In genomic region chr16:27633221-27633620, GRCh38 we compare ENCODE assay signal across 36 cellular contexts.
"Had no signal": no experiment of that assay in that cellular context is flagged by ENCODE, and none has a peak within 500 bp of the region (broad histone marks: within the 10 kb centered on the region; RNA-seq: fewer than 3 reads in every experiment).

No MANE protein-coding gene starts in this region.

- DNase-seq: activated B cell treated with CpG ODN at 0.5 μM for 24 hours; activated CD4-positive, alpha-beta memory T cell treated with anti-CD3 and anti-CD28 coated beads for 36 hours; activated CD4-positive, alpha-beta T cell treated with anti-CD3 and anti-CD28 coated beads for 48 hours; activated CD4-positive, alpha-beta T cell treated with anti-CD3 and anti-CD28 coated beads, Interleukin-2, amount 50 U/mL, for 1 hour; activated CD4-positive, alpha-beta T cell treated with anti-CD3 and anti-CD28 coated beads, Interleukin-2, amount 50 U/mL, for 4 hours; activated CD4-positive, CD25-positive, alpha-beta regulatory T cell treated with anti-CD3 and anti-CD28 coated beads, Interleukin-2, amount 50 U/mL, for 72 hours; activated CD8-positive, alpha-beta memory T cell treated with anti-CD3 and anti-CD28 coated beads, Interleukin-2, amount 50 U/mL, for 4 hours; activated CD8-positive, alpha-beta T cell treated with anti-CD3 and anti-CD28 coated beads for 36 hours; activated effector memory CD4-positive, alpha-beta T cell treated with anti-CD3 and anti-CD28 coated beads, Interleukin-2, amount 50 U/mL, for 16 hours; activated gamma-delta T cell treated with Interleukin-2 at 50 U/mL for 16 hours; activated naive CD4-positive, alpha-beta T cell; activated naive CD4-positive, alpha-beta T cell treated with anti-CD3 and anti-CD28 coated beads for 36 hours; activated naive CD4-positive, alpha-beta T cell treated with anti-CD3 and anti-CD28 coated beads, Interleukin-2, amount 50 U/mL, for 16 hours; activated naive CD8-positive, alpha-beta T cell treated with anti-CD3 and anti-CD28 coated beads for 36 hours; activated T-cell treated with anti-CD3 and anti-CD28 coated beads for 4 hours; activated T-cell treated with anti-CD3 and anti-CD28 coated beads, Interleukin-2, amount 50 U/mL, for 1 hour; activated T-cell treated with anti-CD3 and anti-CD28 coated beads, Interleukin-2, amount 50 U/mL, for 4 hours; activated T-cell treated with anti-CD3 and anti-CD28 coated beads, Interleukin-2, amount 50 U/mL, for 72 hours; adrenal gland; amniotic stem cell; aorta; body of pancreas; brain microvascular endothelial cell; cerebellar nuclear complex; T-cell; T-helper 17 cell; T-helper 9 cell; WERI-Rb-1 had no signal

- H3K27me3 Mint-ChIP-seq: activated B cell treated with CpG ODN at 0.5 μM for 24 hours; activated CD4-positive, alpha-beta memory T cell treated with anti-CD3 and anti-CD28 coated beads for 36 hours; activated CD8-positive, alpha-beta T cell treated with anti-CD3 and anti-CD28 coated beads for 36 hours; activated naive CD8-positive, alpha-beta T cell treated with anti-CD3 and anti-CD28 coated beads for 36 hours; activated T-helper 17 cell treated with anti-CD3 and anti-CD28 coated beads, Interleukin-2, amount 50 U/mL, for 72 hours; central memory CD8-positive, alpha-beta T cell; T-cell; T-helper 17 cell had no signal

- H3K4me1 ChIP-seq: adrenal gland, body of pancreas, breast epithelium had no signal

- H3K4me3 Mint-ChIP-seq: activated B cell treated with CpG ODN at 0.5 μM for 24 hours; activated CD4-positive, alpha-beta memory T cell treated with anti-CD3 and anti-CD28 coated beads for 36 hours; activated CD8-positive, alpha-beta T cell treated with anti-CD3 and anti-CD28 coated beads for 36 hours; activated naive CD4-positive, alpha-beta T cell treated with anti-CD3 and anti-CD28 coated beads for 36 hours; activated naive CD8-positive, alpha-beta T cell treated with anti-CD3 and anti-CD28 coated beads for 36 hours; activated T-cell treated with anti-CD3 and anti-CD28 coated beads, Interleukin-2, amount 50 U/mL, for 4 hours; activated T-cell treated with anti-CD3 and anti-CD28 coated beads, Interleukin-2, amount 50 U/mL, for 72 hours; activated T-helper 1 cell treated with anti-CD3 and anti-CD28 coated beads, Interleukin-12 subunit alpha, Interleukin-12 subunit beta, Interleukin-2, Interleukin-4 antibody, amounts not matched to agents 30 ng/mL and 10 ng/mL and 1 ng/mL, durations not matched to agents 14 hours and 24 hours and 36 hours; activated T-helper 17 cell treated with anti-CD3 and anti-CD28 coated beads, Interleukin-2, amount 50 U/mL, for 72 hours; central memory CD8-positive, alpha-beta T cell; T-cell; T-helper 17 cell; T-helper 2 cell treated with Interferon-gamma antibody and Interleukin-4, amounts not matched to agents 5 μg/mL and 100 μg/mL, for 36 hours had no signal

- ATAC-seq: activated CD8-positive, alpha-beta T cell treated with anti-CD3 and anti-CD28 coated beads for 36 hours; activated naive CD4-positive, alpha-beta T cell treated with anti-CD3 and anti-CD28 coated beads, Interleukin-2, amount 50 U/mL, for 72 hours; activated T-cell treated with anti-CD3 and anti-CD28 coated beads, Interleukin-2, amount 50 U/mL, for 4 hours; activated T-cell treated with anti-CD3 and anti-CD28 coated beads, Interleukin-2, amount 50 U/mL, for 72 hours; activated T-helper 17 cell treated with anti-CD3 and anti-CD28 coated beads, Interleukin-2, amount 50 U/mL, for 72 hours; body of pancreas; T-cell; T-helper 17 cell had no signal

- H3K36me3 ChIP-seq: adrenal gland, breast epithelium had no signal

- H3K4me1 Mint-ChIP-seq: activated B cell treated with CpG ODN at 0.5 μM for 24 hours; activated naive CD8-positive, alpha-beta T cell treated with anti-CD3 and anti-CD28 coated beads for 36 hours; activated T-helper 17 cell treated with anti-CD3 and anti-CD28 coated beads, Interleukin-2, amount 50 U/mL, for 72 hours; central memory CD8-positive, alpha-beta T cell; T-cell had no signal

- H3K27ac Mint-ChIP-seq: activated B cell treated with CpG ODN at 0.5 μM for 24 hours; activated CD4-positive, alpha-beta memory T cell treated with anti-CD3 and anti-CD28 coated beads for 36 hours; activated CD8-positive, alpha-beta T cell treated with anti-CD3 and anti-CD28 coated beads for 36 hours; activated naive CD4-positive, alpha-beta T cell treated with anti-CD3 and anti-CD28 coated beads for 36 hours; activated naive CD4-positive, alpha-beta T cell treated with anti-CD3 and anti-CD28 coated beads, Interleukin-2, amount 50 U/mL, for 72 hours; activated naive CD8-positive, alpha-beta T cell treated with anti-CD3 and anti-CD28 coated beads for 36 hours; activated T-cell treated with anti-CD3 and anti-CD28 coated beads, Interleukin-2, amount 50 U/mL, for 72 hours; activated T-helper 1 cell treated with anti-CD3 and anti-CD28 coated beads, Interleukin-12 subunit alpha, Interleukin-12 subunit beta, Interleukin-2, Interleukin-4 antibody, amounts not matched to agents 30 ng/mL and 10 ng/mL and 1 ng/mL, durations not matched to agents 14 hours and 24 hours and 36 hours; activated T-helper 17 cell treated with anti-CD3 and anti-CD28 coated beads, Interleukin-2, amount 50 U/mL, for 72 hours; T-cell; T-helper 17 cell; T-helper 2 cell treated with Interferon-gamma antibody and Interleukin-4, amounts not matched to agents 5 μg/mL and 100 μg/mL, for 36 hours had no signal

- H3K9me3 Mint-ChIP-seq: activated B cell treated with CpG ODN at 0.5 μM for 24 hours; activated CD4-positive, alpha-beta memory T cell treated with anti-CD3 and anti-CD28 coated beads for 36 hours; activated CD8-positive, alpha-beta T cell treated with anti-CD3 and anti-CD28 coated beads for 36 hours; activated naive CD4-positive, alpha-beta T cell treated with anti-CD3 and anti-CD28 coated beads for 36 hours; activated naive CD4-positive, alpha-beta T cell treated with anti-CD3 and anti-CD28 coated beads, Interleukin-2, amount 50 U/mL, for 72 hours; activated naive CD8-positive, alpha-beta T cell treated with anti-CD3 and anti-CD28 coated beads for 36 hours; activated T-cell treated with anti-CD3 and anti-CD28 coated beads, Interleukin-2, amount 50 U/mL, for 4 hours; activated T-cell treated with anti-CD3 and anti-CD28 coated beads, Interleukin-2, amount 50 U/mL, for 72 hours; activated T-helper 1 cell treated with anti-CD3 and anti-CD28 coated beads, Interleukin-12 subunit alpha, Interleukin-12 subunit beta, Interleukin-2, Interleukin-4 antibody, amounts not matched to agents 30 ng/mL and 10 ng/mL and 1 ng/mL, durations not matched to agents 14 hours and 24 hours and 36 hours; activated T-helper 17 cell treated with anti-CD3 and anti-CD28 coated beads, Interleukin-2, amount 50 U/mL, for 72 hours; central memory CD8-positive, alpha-beta T cell; T-cell; T-helper 2 cell treated with Interferon-gamma antibody and Interleukin-4, amounts not matched to agents 5 μg/mL and 100 μg/mL, for 36 hours had no signal

- H3K4me3 ChIP-seq: adrenal gland, body of pancreas, breast epithelium had no signal

- H3K27ac ChIP-seq: adrenal gland, body of pancreas, brain microvascular endothelial cell, breast epithelium, WERI-Rb-1 had no signal

- FAIRE-seq: astrocyte, TTC549 had no signal

- H3K9me3 ChIP-seq: adrenal gland, body of pancreas, breast epithelium had no signal

- H3K27me3 ChIP-seq: adrenal gland, body of pancreas, brain microvascular endothelial cell, breast epithelium had no signal
